In the genomic region with DNA sequence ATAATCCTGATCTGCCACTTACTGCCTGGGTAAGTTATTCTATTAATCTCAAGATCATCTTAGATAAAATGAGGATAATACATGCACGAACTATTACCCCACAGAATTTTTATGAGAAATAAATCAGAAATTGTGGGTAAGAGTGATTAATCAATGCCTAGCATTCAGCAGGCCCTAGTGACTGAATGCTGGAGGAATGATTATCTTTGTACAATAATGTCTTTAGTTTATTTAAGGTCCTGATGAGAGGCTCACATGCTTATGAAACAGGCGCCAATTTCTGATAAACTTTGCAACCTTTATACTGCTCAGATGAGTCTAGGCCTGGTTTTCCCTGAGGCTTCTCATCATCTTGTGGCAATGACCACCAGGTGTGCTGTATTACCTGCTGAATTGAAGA, we compare ENCODE assay signal across 24 cellular contexts. TPM values are rescaled to one million over a fixed set of nuclear protein-coding genes. Genes with fewer than 3 reads are reported as not detected.
DNase-seq lines count a peak whose midpoint lies in the region; ATAC-seq and TF ChIP-seq lines count a peak whose summit lies in the region.
"Had no signal": no experiment of that assay in that cellular context is flagged by ENCODE, and none has a peak within 500 bp of the region (broad histone marks: within the 10 kb centered on the region; RNA-seq: fewer than 3 reads in every experiment).

No MANE protein-coding gene starts in this region.

- H3K27ac ChIP-seq in GM23248 (peak overlapping the region; percentile 69), OCI-LY7 (ENCODE audit: low read depth, low read length, poor library complexity, severe bottlenecking) (no peak overlapping the region), foreskin keratinocyte (no peak overlapping the region)
- H3K27ac ChIP-seq: KMS-11, ovary, SJCRH30, VCaP had no signal

- H3K79me2 ChIP-seq in GM23248 (ENCODE audit: insufficient read depth) (no peaks in the 10 kb centered on the region), OCI-LY7 (ENCODE audit: insufficient read depth, low read depth, low read length) (no peaks in the 10 kb centered on the region)

- no peak overlapping the region for H2AFZ ChIP-seq in GM23248
- H2AFZ ChIP-seq in OCI-LY7 (ENCODE audit: low read length), result peak overlapping the region; percentile 50; the same call in 1 of the 2 replicates

- WGBS in GM23248 (ENCODE audit: low coverage in 1 of 2, low lambda C conversion rate in 2 of 2, missing lambda C conversion rate in 2 of 2), 2 experiments, result 56 to 67% methylated on average over 2 of the region's 2 CpGs

- H3F3A ChIP-seq in GM23248 (ENCODE audit: insufficient read depth), result peaks cover 22% of the 10 kb centered on the region

- TF ChIP-seq CTCF in AG10803 (conservative IDR thresholded peaks at IDR 0.05; ENCODE audit: low read length) (no peak; the same call in 1 of the 2 replicates), OCI-LY7 (conservative IDR thresholded peaks at IDR 0.05; ENCODE audit: low read length) (peak; percentile 46), foreskin keratinocyte (conservative IDR thresholded peaks at IDR 0.05) (peak; percentile 27), GM10248 (IDR thresholded peaks at IDR 0.05; ENCODE audit: control extremely low read depth, extremely low read depth, low read depth, missing control alignments) (no peak)

- ATAC-seq in foreskin keratinocyte, result no peak
- no peak for ATAC-seq in HG02852 (IDR thresholded peaks at IDR 0.05; ENCODE audit: unreplicated experiment)
- ATAC-seq in HG03378 (IDR thresholded peaks at IDR 0.05; ENCODE audit: unreplicated experiment), result no peak
- ATAC-seq: left lobe of liver had no signal

- no peaks in the 10 kb centered on the region for H4K20me1 ChIP-seq in GM23248 (ENCODE audit: insufficient read depth)
- no peaks in the 10 kb centered on the region for H4K20me1 ChIP-seq in OCI-LY7 (ENCODE audit: insufficient read depth, low read length)

- CTCF ChIA-PET in OCI-LY7 (lab: Charles Lee; ENCODE audit: unreplicated experiment), result no interaction called here
- CTCF ChIA-PET in GM10248 (lab: Yijun Ruan, JAX), result no interaction called here

- peak overlapping the region; percentile 24; the same call in 1 of the 2 replicates for H3K9ac ChIP-seq in GM23248
- H3K9ac ChIP-seq: KMS-11 had no signal

- intact Hi-C loops in OCI-LY7 (cut with micrococcal nuclease; ENCODE audit: unreplicated experiment), result no loop called here

- peak; percentile 60 for DNase-seq in AG10803 (ENCODE audit: low read depth)
- peak; percentile 36 for DNase-seq in GM23248
- DNase-seq in OCI-LY7 (ENCODE audit: low spot score), result no peak
- peak in 1 of 2 donors; percentile 6 for DNase-seq in foreskin keratinocyte
- DNase-seq in RPMI8226, result no peak
- no peak for DNase-seq in GM10248 (ENCODE audit: extremely low spot score)
- DNase-seq: activated CD4-positive, alpha-beta T cell treated with anti-CD3 and anti-CD28 coated beads, Interleukin-2, amount 10 ng/mL, durations not matched to agents 7 days and 5 days; amniotic stem cell; CD4-positive, alpha-beta T cell; glutamatergic neuron; mesenchymal stem cell; MG63; NCI-H1417; NCI-H2029; NCI-H526; ovary; SJCRH30; stimulated activated naive CD4-positive, alpha-beta T cell; T1000 had no signal

- H3K4me2 ChIP-seq in GM23248 (ENCODE audit: unreplicated experiment) (peak overlapping the region; percentile 12), OCI-LY7 (ENCODE audit: low read length) (peak overlapping the region; percentile 7; the same call in 1 of the 2 replicates)

- POLR2A ChIA-PET in OCI-LY7 (lab: Charles Lee), result no interaction called here
- POLR2A ChIA-PET in GM10248 (lab: Yijun Ruan, JAX), result no interaction called here

- no peaks in the 10 kb centered on the region for H3K36me3 ChIP-seq in GM23248 (ENCODE audit: low read depth)
- H3K36me3 ChIP-seq in OCI-LY7 (ENCODE audit: insufficient read depth, low read length), result no peaks in the 10 kb centered on the region; the same call in 1 of the 2 replicates
- H3K36me3 ChIP-seq: MG63, ovary, SJCRH30 had no signal

- in situ Hi-C loops in GM23248 (cut with MboI), result no loop called here

- H3K4me3 ChIP-seq in AG10803 (ENCODE audit: low read length), result no peak overlapping the region
- no peak overlapping the region for H3K4me3 ChIP-seq in GM23248
- no peak overlapping the region for H3K4me3 ChIP-seq in OCI-LY7 (ENCODE audit: low read depth, low read length, poor library complexity, severe bottlenecking)
- H3K4me3 ChIP-seq: MG63, ovary, SJCRH30 had no signal

- no peaks in the 10 kb centered on the region for H3K9me3 ChIP-seq in GM23248 (ENCODE audit: low read depth)
- H3K9me3 ChIP-seq in OCI-LY7 (ENCODE audit: low read length), result no peaks in the 10 kb centered on the region
- H3K9me3 ChIP-seq: MG63, ovary, SJCRH30 had no signal

- peaks cover 25% of the 10 kb centered on the region for H3K4me1 ChIP-seq in GM23248 (ENCODE audit: insufficient read depth)
- H3K4me1 ChIP-seq in OCI-LY7 (ENCODE audit: insufficient read depth, low read length, poor library complexity, severe bottlenecking), result peaks cover 58% of the 10 kb centered on the region
- H3K4me1 ChIP-seq in foreskin keratinocyte, result no peaks in the 10 kb centered on the region
- H3K4me1 ChIP-seq: SJCRH30 had no signal

- H3K9me2 ChIP-seq in GM23248 (ENCODE audit: insufficient read depth) (no peaks in the 10 kb centered on the region), OCI-LY7 (ENCODE audit: insufficient read depth, low read length) (no peaks in the 10 kb centered on the region)

- H3K27me3 ChIP-seq in GM23248 (replicated peaks; ENCODE audit: insufficient read depth) (no peaks in the 10 kb centered on the region), foreskin keratinocyte (no peaks in the 10 kb centered on the region)
- H3K27me3 ChIP-seq: MG63, ovary, SJCRH30 had no signal

- BruUV-seq in OCI-LY7 (replicated peaks; lab: Mats Ljungman, UMichigan), result no TSS peak

RNA-seq across cellular contexts. Expression of gene BMP2K, which starts 27.8 kb away (rescaled TPM):
- 37.9 and 53.0 TPM in 2 replicates for total RNA-seq in GM23248 (2014; rRNA removed; shearing (Covaris generic))
- polyA plus RNA-seq in GM23248 (2016; fragmentation: Nextera tagmentation; extraction: Ambion mirVana) (9.3 and 11.0 TPM in 2 replicates), foreskin keratinocyte (10.4 and 11.1 TPM in 2 replicates)
- 26.1 and 43.4 TPM in 2 replicates for total RNA-seq in OCI-LY7 (2014; rRNA removed; shearing (Covaris generic))
- total RNA-seq in OCI-LY7 (2022) (61.1 and 66.1 TPM in 2 replicates), foreskin keratinocyte (27.7 and 29.4 TPM in 2 replicates)

Comparison
In these comparisons a context has a peak if more than half of its experiments do, and no peak if none do; other contexts are left out.
1. DNase-seq: peak in AG10803 (single experiment) and GM23248 (single experiment); none in OCI-LY7 (single experiment), RPMI8226 (single experiment) and GM10248 (single experiment).
2. CTCF ChIP-seq: peak in OCI-LY7 (single experiment) and foreskin keratinocyte (single experiment); none in AG10803 (single experiment) and GM10248 (single experiment).